Comparison of ENCODE assay signal across 1 cellular context in genomic region chr13:36709136-36709895, GRCh38.
TF ChIP-seq lines count a peak whose summit lies in the region.

No MANE protein-coding gene starts in this region.

TF ChIP-seq in Ishikawa, 13 proteins besides CTCF, POLR2A, EP300 and RAD21 (continued from another document):
- no peak for TF ChIP-seq REST (IDR thresholded peaks at IDR 0.05; ENCODE audit: low read depth)
- TF ChIP-seq TEAD4 (IDR thresholded peaks at IDR 0.05): no peak
- TF ChIP-seq NFIC (IDR thresholded peaks at IDR 0.05): peak; percentile 10; the same call in 1 of the 2 replicates
- peak; percentile 46; the same call in 1 of the 2 replicates for TF ChIP-seq TCF12 (IDR thresholded peaks at IDR 0.05; ENCODE audit: low read depth)
- no peak for TF ChIP-seq YY1 (IDR thresholded peaks at IDR 0.05; ENCODE audit: low read depth)
- TF ChIP-seq CEBPB (IDR thresholded peaks at IDR 0.05): no peak
- no peak for TF ChIP-seq FOXM1 (IDR thresholded peaks at IDR 0.05; ENCODE audit: borderline replicate concordance, low read depth)
- no peak for TF ChIP-seq USF1 (IDR thresholded peaks at IDR 0.05)
- TF ChIP-seq TAF1 (IDR thresholded peaks at IDR 0.05; ENCODE audit: low read depth): no peak
